Comparison of ENCODE assay signal across 13 cellular contexts in genomic region chr2:173989886-173990744, GRCh38. TPM values are rescaled to one million over a fixed set of nuclear protein-coding genes. Genes with fewer than 3 reads are reported as not detected.
DNase-seq lines count a peak whose midpoint lies in the region; ATAC-seq and TF ChIP-seq lines count a peak whose summit lies in the region.
"Had no signal": no experiment of that assay in that cellular context is flagged by ENCODE, and none has a peak within 500 bp of the region (broad histone marks: within the 10 kb centered on the region; RNA-seq: fewer than 3 reads in every experiment).

No MANE protein-coding gene starts in this region.

- ATAC-seq in GM21447 (IDR thresholded peaks at IDR 0.05; ENCODE audit: unreplicated experiment) (peak; percentile 21), heart right ventricle (peak in 6 of 8 donors; percentile 50 to 83 (median 64)), natural killer cell (no peak)
- ATAC-seq: T-helper 17 cell had no signal

- H3K9me3 ChIP-seq in heart right ventricle (no peaks in the 10 kb centered on the region), subcutaneous abdominal adipose tissue (ENCODE audit: control insufficient read depth in 5 of 5, low read length in 5 of 5) (no peaks in the 10 kb centered on the region)

- H3K36me3 ChIP-seq in heart right ventricle: no peaks in the 10 kb centered on the region
- H3K36me3 ChIP-seq in subcutaneous abdominal adipose tissue (ENCODE audit: control insufficient read depth in 5 of 5, insufficient read depth in 5 of 5, low read length in 5 of 5): no peaks in the 10 kb centered on the region

- H3K27me3 ChIP-seq in heart right ventricle: no peaks in the 10 kb centered on the region
- H3K27me3 ChIP-seq in subcutaneous abdominal adipose tissue (ENCODE audit: control insufficient read depth in 5 of 5, insufficient read depth in 4 of 5, low read length in 5 of 5): no peaks in the 10 kb centered on the region

- no peak overlapping the region for H3K4me3 Mint-ChIP-seq in natural killer cell
- H3K4me3 Mint-ChIP-seq: activated CD4-positive, alpha-beta memory T cell treated with anti-CD3 and anti-CD28 coated beads, Interleukin-2, amount 10 ng/mL, durations not matched to agents 7 days and 5 days; activated naive CD4-positive, alpha-beta T cell treated with anti-CD3 and anti-CD28 coated beads for 36 hours; stimulated activated naive CD8-positive, alpha-beta T cell treated with anti-CD3 and anti-CD28 coated beads, Interleukin-15, amount 100 ng/mL, for 72 hours; T-helper 17 cell had no signal

- no peaks in the 10 kb centered on the region for H3K36me3 Mint-ChIP-seq in natural killer cell

- peak overlapping the region in 2 of 5 donors; percentile 19 to 33 for H3K9ac ChIP-seq in subcutaneous abdominal adipose tissue (ENCODE audit: low read length in 5 of 5)

- no peak for TF ChIP-seq CTCF in heart right ventricle (IDR thresholded peaks at IDR 0.05)
- TF ChIP-seq CTCF in natural killer cell (IDR thresholded peaks at IDR 0.05): no peak

- WGBS in heart right ventricle, 2 donors: 39 to 40% methylated on average over 10 of the region's 10 CpGs

- peaks cover 3 to 6% of the 10 kb centered on the region in 2 donors for H3K27me3 Mint-ChIP-seq in natural killer cell (ENCODE audit: low read depth in 2 of 2)

- peak; percentile 7 for DNase-seq in RPMI8226
- peak in 1 of 2 donors; percentile 63 for DNase-seq in heart right ventricle
- DNase-seq in NOMO-1 treated with DMSO at 0.1 percent for 48 hours (lab: John Stamatoyannopoulos, UW; ENCODE audit: unreplicated experiment): no peak
- DNase-seq in natural killer cell: no peak
- no peak for DNase-seq in NCI-H2227 treated with DMSO at 0.1 percent for 48 hours (lab: John Stamatoyannopoulos, UW)
- no peak for DNase-seq in COLO829 (ENCODE audit: low spot score)
- DNase-seq: activated CD4-positive, alpha-beta memory T cell treated with anti-CD3 and anti-CD28 coated beads, Interleukin-2, amount 10 ng/mL, durations not matched to agents 7 days and 5 days; activated naive CD4-positive, alpha-beta T cell treated with anti-CD3 and anti-CD28 coated beads for 36 hours; cerebellar nuclear complex; stimulated activated naive CD8-positive, alpha-beta T cell treated with anti-CD3 and anti-CD28 coated beads, Interleukin-15, amount 100 ng/mL, for 72 hours; T-helper 17 cell had no signal

- no peaks in the 10 kb centered on the region for H3K4me1 Mint-ChIP-seq in natural killer cell
- H3K4me1 Mint-ChIP-seq: activated CD4-positive, alpha-beta memory T cell treated with anti-CD3 and anti-CD28 coated beads, Interleukin-2, amount 10 ng/mL, durations not matched to agents 7 days and 5 days; stimulated activated naive CD8-positive, alpha-beta T cell treated with anti-CD3 and anti-CD28 coated beads, Interleukin-15, amount 100 ng/mL, for 72 hours had no signal

- no peaks in the 10 kb centered on the region for H3K9me3 Mint-ChIP-seq in natural killer cell
- H3K9me3 Mint-ChIP-seq: activated CD4-positive, alpha-beta memory T cell treated with anti-CD3 and anti-CD28 coated beads, Interleukin-2, amount 10 ng/mL, durations not matched to agents 7 days and 5 days; activated naive CD4-positive, alpha-beta T cell treated with anti-CD3 and anti-CD28 coated beads for 36 hours; stimulated activated naive CD8-positive, alpha-beta T cell treated with anti-CD3 and anti-CD28 coated beads, Interleukin-15, amount 100 ng/mL, for 72 hours had no signal

- H3K27ac Mint-ChIP-seq in natural killer cell: no peak overlapping the region
- H3K27ac Mint-ChIP-seq: activated CD4-positive, alpha-beta memory T cell treated with anti-CD3 and anti-CD28 coated beads, Interleukin-2, amount 10 ng/mL, durations not matched to agents 7 days and 5 days; activated naive CD4-positive, alpha-beta T cell treated with anti-CD3 and anti-CD28 coated beads for 36 hours; stimulated activated naive CD8-positive, alpha-beta T cell treated with anti-CD3 and anti-CD28 coated beads, Interleukin-15, amount 100 ng/mL, for 72 hours; T-helper 17 cell had no signal

- H3K4me3 ChIP-seq in heart right ventricle (peak overlapping the region in 3 of 10 donors; percentile 2 to 12 (median 6)), subcutaneous abdominal adipose tissue (ENCODE audit: low read depth in 1 of 5, low read length in 5 of 5) (no peak overlapping the region)

- intact Hi-C loops in heart right ventricle (cut with DNase I): loop anchor here in 4 of 10 donors (2.0 to 5.0 kb wide), 6 partner anchors 23 to 49 kb away; partner anchors contain the start of gene SP3 (in 1 of the 4)
- intact Hi-C loops in natural killer cell (cut with micrococcal nuclease): no loop called here

- peaks cover 28 to 81% (median 56%) of the 10 kb centered on the region in 9 donors for H3K4me1 ChIP-seq in heart right ventricle
- peaks cover 14 to 85% (median 68%) of the 10 kb centered on the region in 5 donors for H3K4me1 ChIP-seq in subcutaneous abdominal adipose tissue (ENCODE audit: control insufficient read depth in 5 of 5, insufficient read depth in 5 of 5, low read length in 5 of 5)

- H3K27ac ChIP-seq in heart right ventricle (peak overlapping the region; percentile 45 to 87 (median 68)), subcutaneous abdominal adipose tissue (ENCODE audit: low read depth, low read length) (peak overlapping the region; percentile 76)

RNA-seq across cellular contexts. Expression of gene SP3, which starts 24.9 kb away (rescaled TPM):
- total RNA-seq in heart right ventricle: 10 to 100 TPM; 36.4 to 45.7 (median 41.0) TPM
- polyA plus RNA-seq in heart right ventricle: 10 to 100 TPM in 1 of 2 donors, 1 to 10 TPM in 1; 8.6 to 11.6 TPM
- total RNA-seq in natural killer cell: 100 to 1,000 TPM; 179 to 200 (median 188) TPM

Comparison
In these comparisons a context has a peak if more than half of its experiments do, and no peak if none do; other contexts are left out.
1. ATAC-seq: peak in GM21447 (single experiment) and heart right ventricle (6 of 8); none in natural killer cell (0 of 3).